Comparison of ENCODE assay signal across 28 cellular contexts in genomic region chr5:55921617-55922016, GRCh38.
"Had no signal": no experiment of that assay in that cellular context is flagged by ENCODE, and none has a peak within 500 bp of the region (broad histone marks: within the 10 kb centered on the region; RNA-seq: fewer than 3 reads in every experiment).

No MANE protein-coding gene starts in this region.

- H3K79me2 ChIP-seq: hepatocyte, parathyroid adenoma had no signal

- H3K27ac Mint-ChIP-seq: memory B cell; naive B cell; natural killer cell treated with Interleukin-12 subunit alpha and Interleukin-12 subunit beta and Interleukin-15 and Interleukin-18, amount 100 ng/mL, for 72 hours; progenitor cell of endocrine pancreas; stimulated activated effector memory CD8-positive, alpha-beta T cell treated with anti-CD3 and anti-CD28 coated beads, Interleukin-12 subunit alpha, Interleukin-12 subunit beta, amount 100 ng/mL, for 72 hours had no signal

- FAIRE-seq: islet of Langerhans had no signal

- DNase-seq: foreskin keratinocyte; heart left ventricle; left cardiac atrium; left ventricle myocardium inferior; lower lobe of right lung; naive B cell; right cardiac atrium; sigmoid colon; stimulated activated CD4-positive, alpha-beta T cell treated with anti-CD3 and anti-CD28 coated beads, Interleukin-2, amount 100 ng/mL, for 24 hours; stimulated activated CD4-positive, alpha-beta T cell treated with anti-CD3 and anti-CD28 coated beads, Interleukin-4, amount 100 ng/mL, for 24 hours; stimulated activated naive CD4-positive, alpha-beta T cell treated with Interleukin-2 at 50 U/mL for 16 hours; stomach; thyroid gland; trophoblast cell had no signal

- H3K9me3 Mint-ChIP-seq: memory B cell; naive B cell; natural killer cell treated with Interleukin-12 subunit alpha and Interleukin-12 subunit beta and Interleukin-15 and Interleukin-18, amount 100 ng/mL, for 72 hours; neural crest cell; stimulated activated effector memory CD8-positive, alpha-beta T cell treated with anti-CD3 and anti-CD28 coated beads, Interleukin-12 subunit alpha, Interleukin-12 subunit beta, amount 100 ng/mL, for 72 hours had no signal

- H2AFZ ChIP-seq: hepatocyte, parathyroid adenoma had no signal

- H3K36me3 ChIP-seq: gastroesophageal sphincter, heart left ventricle, left ventricle myocardium inferior, lower lobe of right lung, neutrophil, sigmoid colon, stomach, thyroid gland, vagina had no signal

- H3K9ac ChIP-seq: parathyroid adenoma had no signal

- ATAC-seq: esophagus mucosa; foreskin keratinocyte; gastroesophageal sphincter; heart left ventricle; left cardiac atrium; lower lobe of right lung; natural killer cell treated with Interleukin-12 subunit alpha and Interleukin-12 subunit beta and Interleukin-15 and Interleukin-18, amount 100 ng/mL, for 72 hours; right cardiac atrium; stimulated activated effector memory CD8-positive, alpha-beta T cell treated with anti-CD3 and anti-CD28 coated beads, Interleukin-12 subunit alpha, Interleukin-12 subunit beta, amount 100 ng/mL, for 72 hours had no signal

- H3K9me3 ChIP-seq: gastroesophageal sphincter, heart left ventricle, left ventricle myocardium inferior, lower lobe of right lung, neutrophil, sigmoid colon, stomach, thyroid gland, vagina had no signal

- H3K27me3 ChIP-seq: foreskin keratinocyte, heart left ventricle, hepatocyte, sigmoid colon, stomach, thyroid gland, vagina had no signal

- H3K27me3 Mint-ChIP-seq: progenitor cell of endocrine pancreas had no signal

- H3K27ac ChIP-seq: coronary artery, epithelial cell of prostate, foreskin keratinocyte, gastroesophageal sphincter, heart left ventricle, hepatocyte, left ventricle myocardium inferior, lower lobe of right lung, neutrophil, parathyroid adenoma, sigmoid colon, stomach, thyroid gland, vagina had no signal

- H3K4me2 ChIP-seq: hepatocyte had no signal

- H3K4me3 ChIP-seq: coronary artery, gastroesophageal sphincter, heart left ventricle, hepatocyte, left ventricle myocardium inferior, lower lobe of right lung, sigmoid colon, stomach, thyroid gland, vagina had no signal

- H3K4me1 ChIP-seq: foreskin keratinocyte, gastroesophageal sphincter, lower lobe of right lung, parathyroid adenoma, sigmoid colon, vagina had no signal

- H3K36me3 Mint-ChIP-seq: memory B cell; naive B cell; natural killer cell treated with Interleukin-12 subunit alpha and Interleukin-12 subunit beta and Interleukin-15 and Interleukin-18, amount 100 ng/mL, for 72 hours; stimulated activated effector memory CD8-positive, alpha-beta T cell treated with anti-CD3 and anti-CD28 coated beads, Interleukin-12 subunit alpha, Interleukin-12 subunit beta, amount 100 ng/mL, for 72 hours had no signal

- H3K4me3 Mint-ChIP-seq: memory B cell; natural killer cell treated with Interleukin-12 subunit alpha and Interleukin-12 subunit beta and Interleukin-15 and Interleukin-18, amount 100 ng/mL, for 72 hours; neural crest cell; stimulated activated effector memory CD8-positive, alpha-beta T cell treated with anti-CD3 and anti-CD28 coated beads, Interleukin-12 subunit alpha, Interleukin-12 subunit beta, amount 100 ng/mL, for 72 hours had no signal
